Comparison of ENCODE assay signal across 8 cellular contexts in the genomic region with DNA sequence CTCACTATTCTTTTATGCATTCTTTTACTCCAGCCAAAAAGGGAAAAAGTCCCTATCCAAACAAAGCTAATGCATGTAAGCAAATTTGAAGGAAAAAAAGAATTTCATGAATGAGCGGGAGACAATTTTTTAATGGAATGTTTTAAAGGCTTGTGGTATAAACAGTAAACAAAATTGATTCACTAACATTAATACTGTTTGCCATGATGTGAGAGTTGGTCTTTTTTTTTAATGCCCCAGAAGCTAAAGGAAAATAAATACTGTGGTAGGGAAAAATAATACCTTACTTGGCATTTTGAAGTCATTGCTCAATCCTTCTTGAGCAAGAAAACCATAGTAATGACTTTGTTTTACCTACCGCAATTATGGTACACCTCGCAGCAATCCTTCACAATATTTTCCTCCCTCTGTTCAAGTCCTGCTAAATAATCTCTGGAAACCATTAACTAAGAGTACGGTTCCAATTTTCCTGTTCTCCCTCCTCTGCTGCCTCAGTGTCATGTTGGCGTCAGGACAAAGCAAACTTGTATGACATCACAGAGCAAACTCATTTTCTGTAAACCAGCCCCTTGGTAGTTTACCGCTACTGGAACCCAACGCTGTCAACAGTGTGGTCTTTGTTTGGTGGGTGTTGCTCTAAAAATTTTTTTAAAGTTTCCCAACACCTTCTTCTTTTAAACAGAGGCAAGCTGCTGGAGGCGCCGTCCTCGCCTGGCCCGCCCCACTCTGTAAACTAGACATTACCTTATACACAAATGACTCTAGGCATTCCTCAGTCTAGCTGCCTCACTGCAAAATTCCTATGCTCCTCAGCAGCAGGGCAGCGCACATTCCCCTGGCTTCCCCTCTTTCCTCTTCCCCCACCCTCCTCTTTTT.
A peak's percentile ranks its signal among the peaks of the same experiment; 100 is the strongest.
DNase-seq lines count a peak whose midpoint lies in the region; ATAC-seq and TF ChIP-seq lines count a peak whose summit lies in the region.

No MANE protein-coding gene starts in this region.

- 10% methylated on average over 12 of the region's 12 CpGs for WGBS in right lobe of liver (ENCODE audit: insufficient coverage, low coverage, low lambda C conversion rate, missing lambda C conversion rate)

- H3K27me3 Mint-ChIP-seq in CD8-positive, alpha-beta memory T cell, result peaks cover 0 to 2% of the 10 kb centered on the region in 2 donors
- no peaks in the 10 kb centered on the region for H3K27me3 Mint-ChIP-seq in central memory CD8-positive, alpha-beta T cell
- no peaks in the 10 kb centered on the region for H3K27me3 Mint-ChIP-seq in type B pancreatic cell
- H3K27me3 Mint-ChIP-seq in osteocyte (ENCODE audit: unreplicated experiment), result peaks cover 2% of the 10 kb centered on the region

- H3K4me1 ChIP-seq in CD8-positive, alpha-beta memory T cell (ENCODE audit: insufficient read depth, low read length), result peaks cover 88% of the 10 kb centered on the region
- H3K4me1 ChIP-seq in right lobe of liver, result peaks cover 0 to 30% (median 11%) of the 10 kb centered on the region in 4 donors

- no peak overlapping the region for H3K27ac Mint-ChIP-seq in CD8-positive, alpha-beta memory T cell
- H3K27ac Mint-ChIP-seq in central memory CD8-positive, alpha-beta T cell (ENCODE audit: low read depth), result no peak overlapping the region
- H3K27ac Mint-ChIP-seq in type B pancreatic cell, result no peak overlapping the region
- no peak overlapping the region for H3K27ac Mint-ChIP-seq in osteocyte (ENCODE audit: unreplicated experiment)

- H3K4me3 ChIP-seq in CD8-positive, alpha-beta memory T cell (ENCODE audit: low read length), result peak overlapping the region; percentile 9
- peak overlapping the region in 2 of 3 donors; percentile 19 to 43 for H3K4me3 ChIP-seq in right lobe of liver

- H3K27ac ChIP-seq in CD8-positive, alpha-beta memory T cell (ENCODE audit: low read depth, low read length), result peak overlapping the region; percentile 38
- H3K27ac ChIP-seq in right lobe of liver, result peak overlapping the region; percentile 90 to 100 (median 99)

- intact Hi-C loops in right lobe of liver (cut with DNase I), result no loop called here

- H3K36me3 Mint-ChIP-seq in CD8-positive, alpha-beta memory T cell, result peaks cover 2 to 5% (median 4%) of the 10 kb centered on the region in 3 donors
- H3K36me3 Mint-ChIP-seq in central memory CD8-positive, alpha-beta T cell (ENCODE audit: insufficient read depth), result no peaks in the 10 kb centered on the region
- peaks cover 5% of the 10 kb centered on the region for H3K36me3 Mint-ChIP-seq in type B pancreatic cell
- no peaks in the 10 kb centered on the region for H3K36me3 Mint-ChIP-seq in osteocyte (ENCODE audit: unreplicated experiment)

- peaks cover 11 to 23% (median 15%) of the 10 kb centered on the region in 3 donors for H3K4me1 Mint-ChIP-seq in CD8-positive, alpha-beta memory T cell
- H3K4me1 Mint-ChIP-seq in central memory CD8-positive, alpha-beta T cell, result peaks cover 3% of the 10 kb centered on the region
- H3K4me1 Mint-ChIP-seq in type B pancreatic cell (ENCODE audit: unreplicated experiment) (peaks cover 3% of the 10 kb centered on the region), osteocyte (ENCODE audit: unreplicated experiment) (peaks cover 4% of the 10 kb centered on the region)

- POLR2A ChIA-PET in CD8-positive, alpha-beta memory T cell (lab: Charles Lee), result interaction anchor here (0.7 to 0.9 kb wide), 3 partner anchors 76 to 273 kb away, joined by 3 to 4 read pairs (median 3); no protein-coding TSS in a partner anchor

- H3K9me3 ChIP-seq in CD8-positive, alpha-beta memory T cell (ENCODE audit: low read length), result no peaks in the 10 kb centered on the region
- H3K9me3 ChIP-seq in right lobe of liver, result no peaks in the 10 kb centered on the region

- DNase-seq in CD8-positive, alpha-beta memory T cell, result peak in 3 of 5 donors; percentile 42 to 72 (median 49)
- peak; percentile 73 for DNase-seq in NCI-H526 treated with DMSO at 0.1 percent for 48 hours (lab: John Stamatoyannopoulos, UW)
- no peak for DNase-seq in central memory CD8-positive, alpha-beta T cell (ENCODE audit: low spot score in 2 of 2)
- peak in 2 of 3 donors; percentile 49 to 73 for DNase-seq in right lobe of liver
- peak; percentile 76 for DNase-seq in type B pancreatic cell (ENCODE audit: extremely low spot score, unreplicated experiment)
- no peak for DNase-seq in osteocyte (ENCODE audit: extremely low spot score, unreplicated experiment)
- no peak for DNase-seq in NCI-H146 treated with DMSO at 0.1 percent for 48 hours (lab: John Stamatoyannopoulos, UW; ENCODE audit: unreplicated experiment)

- peak; percentile 42 for ATAC-seq in central memory CD8-positive, alpha-beta T cell (replicated peaks; ENCODE audit: extremely low read depth, poor library complexity, severe bottlenecking)
- peak; percentile 70 to 81 (median 76) for ATAC-seq in right lobe of liver
- ATAC-seq in GM21717 (IDR thresholded peaks at IDR 0.05; ENCODE audit: unreplicated experiment), result no peak

- peaks cover 0 to 7% (median 4%) of the 10 kb centered on the region in 5 donors for H3K9me3 Mint-ChIP-seq in CD8-positive, alpha-beta memory T cell
- H3K9me3 Mint-ChIP-seq in central memory CD8-positive, alpha-beta T cell, result peaks cover 5% of the 10 kb centered on the region
- H3K9me3 Mint-ChIP-seq in type B pancreatic cell (peaks cover 5% of the 10 kb centered on the region), osteocyte (ENCODE audit: unreplicated experiment) (peaks cover 2% of the 10 kb centered on the region)

- no peaks in the 10 kb centered on the region for H3K27me3 ChIP-seq in CD8-positive, alpha-beta memory T cell (ENCODE audit: insufficient read depth, low read length, poor library complexity, severe bottlenecking)
- H3K27me3 ChIP-seq in right lobe of liver, result no peaks in the 10 kb centered on the region

- TF ChIP-seq CTCF in right lobe of liver (IDR thresholded peaks at IDR 0.05), result no peak
- no peak for TF ChIP-seq CTCF in type B pancreatic cell (conservative IDR thresholded peaks at IDR 0.05)
- no peak for TF ChIP-seq CTCF in osteocyte (IDR thresholded peaks at IDR 0.05)

- CTCF ChIA-PET in CD8-positive, alpha-beta memory T cell (lab: Charles Lee), result interaction anchor here (1.2 to 1.3 kb wide), 2 partner anchors 56 to 78 kb away, joined by 4 read pairs; no protein-coding TSS in a partner anchor

- no peaks in the 10 kb centered on the region for H3K36me3 ChIP-seq in CD8-positive, alpha-beta memory T cell (ENCODE audit: insufficient read depth, low read length)
- no peaks in the 10 kb centered on the region for H3K36me3 ChIP-seq in right lobe of liver

- TF ChIP-seq POLR2A in right lobe of liver (IDR thresholded peaks at IDR 0.05), result no peak

- no peak overlapping the region for H3K4me3 Mint-ChIP-seq in CD8-positive, alpha-beta memory T cell
- no peak overlapping the region for H3K4me3 Mint-ChIP-seq in central memory CD8-positive, alpha-beta T cell
- H3K4me3 Mint-ChIP-seq in type B pancreatic cell, result no peak overlapping the region
- H3K4me3 Mint-ChIP-seq in osteocyte (ENCODE audit: unreplicated experiment), result no peak overlapping the region

Comparison
In these comparisons a context has a peak if more than half of its experiments do, and no peak if none do; other contexts are left out.
1. DNase-seq: peak in CD8-positive, alpha-beta memory T cell (3 of 5), NCI-H526 treated with DMSO at 0.1 percent for 48 hours (single experiment), right lobe of liver (2 of 3) and type B pancreatic cell (single experiment); none in central memory CD8-positive, alpha-beta T cell (0 of 2), osteocyte (single experiment) and NCI-H146 treated with DMSO at 0.1 percent for 48 hours (single experiment).